ENCODE assay signal across 34 cellular contexts in the genomic region with DNA sequence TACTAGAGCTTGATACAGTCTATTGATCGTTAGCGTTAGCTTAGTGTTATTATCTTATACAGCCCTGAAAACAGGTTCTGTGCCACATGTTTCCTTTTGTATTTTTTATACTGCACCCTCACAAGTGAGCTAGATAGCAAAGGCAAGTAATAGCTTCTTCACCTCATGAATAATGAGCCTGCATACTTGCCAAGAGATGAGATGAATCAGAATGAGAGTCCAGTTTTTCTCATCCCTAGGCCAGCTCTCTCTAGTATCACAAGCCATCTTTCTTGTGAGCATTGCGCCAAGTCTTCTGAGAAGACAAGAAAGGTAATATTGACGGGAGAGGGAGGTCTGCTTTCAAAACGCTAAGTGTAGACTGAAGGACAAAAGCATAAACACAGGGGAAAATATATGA. TPM values are rescaled to one million over a fixed set of nuclear protein-coding genes. Genes with fewer than 3 reads are reported as not detected.
A peak's percentile ranks its signal among the peaks of the same experiment; 100 is the strongest.
DNase-seq lines count a peak whose midpoint lies in the region; ATAC-seq, FAIRE-seq and TF ChIP-seq lines count a peak whose summit lies in the region.
"Had no signal": no experiment of that assay in that cellular context is flagged by ENCODE, and none has a peak within 500 bp of the region (broad histone marks: within the 10 kb centered on the region; RNA-seq: fewer than 3 reads in every experiment).

No MANE protein-coding gene starts in this region.

- H2BK15ac ChIP-seq in IMR-90 (ENCODE audit: low read depth, low read length) = peak overlapping the region; percentile 74; the same call in 2 of the 3 replicates

- no peaks in the 10 kb centered on the region for H3K79me1 ChIP-seq in IMR-90 (ENCODE audit: low read depth in 1 of 2, low read length in 2 of 2)

- no peak overlapping the region for H3K23ac ChIP-seq in IMR-90 (ENCODE audit: low read depth, low read length)

- H3K4me3 ChIP-seq in IMR-90 (ENCODE audit: insufficient read depth, low read depth, low read length) (no peak overlapping the region), bronchial epithelial cell (ENCODE audit: low read depth, low read length) (no peak overlapping the region), osteoblast (ENCODE audit: insufficient read depth, low read length) (no peak overlapping the region)
- H3K4me3 ChIP-seq: breast epithelium, heart left ventricle, right lobe of liver, SJSA1, stomach, uterus had no signal

- H3K36me3 ChIP-seq in IMR-90 (ENCODE audit: control insufficient read depth, insufficient read depth, low read length) (no peaks in the 10 kb centered on the region), bronchial epithelial cell (ENCODE audit: control insufficient read depth, insufficient read depth, low read length) (no peaks in the 10 kb centered on the region), osteoblast (ENCODE audit: insufficient read depth, low read length) (no peaks in the 10 kb centered on the region)
- H3K36me3 ChIP-seq: BE2C, breast epithelium, heart left ventricle, right lobe of liver, SJSA1, stomach, uterus had no signal

- H3K9me1 ChIP-seq in IMR-90 (ENCODE audit: insufficient read depth, low read length) = peaks cover 6% of the 10 kb centered on the region; the same call in 1 of the 2 replicates

- no peak overlapping the region for H3K4me2 ChIP-seq in IMR-90 (ENCODE audit: low read depth, low read length)
- no peak overlapping the region for H3K4me2 ChIP-seq in osteoblast (ENCODE audit: insufficient read depth, low read length)

- no peaks in the 10 kb centered on the region for H3K9me3 ChIP-seq in IMR-90 (ENCODE audit: control insufficient read depth, insufficient read depth, low read length)
- H3K9me3 ChIP-seq in osteoblast (ENCODE audit: low read depth, low read length) = no peaks in the 10 kb centered on the region
- H3K9me3 ChIP-seq: BE2C, breast epithelium, heart left ventricle, right lobe of liver, SJSA1, stomach, uterus had no signal

- TF ChIP-seq RAD21 in IMR-90 (IDR thresholded peaks at IDR 0.05; ENCODE audit: low read length) = no peak

- H2AK9ac ChIP-seq in IMR-90 (replicated peaks; ENCODE audit: low read depth, low read length, poor library complexity) = no peak overlapping the region

- H2BK120ac ChIP-seq in IMR-90 (ENCODE audit: low read depth, low read length) = peak overlapping the region; percentile 80

- no peak overlapping the region for H3K18ac ChIP-seq in IMR-90 (ENCODE audit: low read depth, low read length)

- CTCF ChIA-PET in IMR-90 (lab: Yijun Ruan, JAX) = no interaction called here

- H4K5ac ChIP-seq in IMR-90 (ENCODE audit: low read depth, low read length) = no peak overlapping the region

- no peak overlapping the region; the same call in 1 of the 2 replicates for H3K14ac ChIP-seq in IMR-90 (replicated peaks; ENCODE audit: low read depth, low read length)

- in situ Hi-C loops in IMR-90 (cut with MboI; ENCODE audit: low sequenced_read_pairs) = no loop called here

- H2BK5ac ChIP-seq in IMR-90 (ENCODE audit: low read depth, low read length, poor library complexity, severe bottlenecking) = no peak overlapping the region

- ATAC-seq in IMR-90 (ENCODE audit: low read depth) = no peak
- ATAC-seq: activated CD8-positive, alpha-beta T cell treated with anti-CD3 and anti-CD28 coated beads, Interleukin-2, amount 10 ng/mL, durations not matched to agents 7 days and 5 days; activated T-helper 17 cell treated with anti-CD3 and anti-CD28 coated beads, Interleukin-2, amount 50 U/mL, for 72 hours; heart left ventricle; right lobe of liver had no signal

- H3K27ac ChIP-seq in IMR-90 (ENCODE audit: insufficient read depth, low read length) (no peak overlapping the region), osteoblast (ENCODE audit: low read depth, low read length) (no peak overlapping the region)
- H3K27ac ChIP-seq: breast epithelium, heart left ventricle, right lobe of liver, SJSA1, stomach, uterus had no signal

- dilution Hi-C loops in IMR-90 (cut with HindIII; ENCODE audit: low sequenced_read_pairs, unreplicated experiment) = no loop called here

- WGBS in IMR-90 (ENCODE audit: extremely low coverage in 2 of 2, insufficient read length in 1 of 2), 2 experiments = 100% methylated on average over 2 of the region's 5 CpGs; no CpG with 5 or more reads in 1 of the 2 experiments

- no peak for TF ChIP-seq POLR2A in IMR-90 (IDR thresholded peaks at IDR 0.05; ENCODE audit: low read depth, low read length)

- H2AFZ ChIP-seq in IMR-90 (replicated peaks; ENCODE audit: low read length, poor library complexity) (no peak overlapping the region), osteoblast (ENCODE audit: low read length) (no peak overlapping the region)

- peak; percentile 40 for DNase-seq in EL
- DNase-seq in IMR-90 = peak; percentile 49
- DNase-seq in bronchial epithelial cell (ENCODE audit: low read depth) = peak; percentile 60
- peak; percentile 3 for DNase-seq in osteoblast (ENCODE audit: insufficient read length, low spot score, missing footprints)
- no peak for DNase-seq in putamen (ENCODE audit: low spot score)
- no peak for DNase-seq in foreskin melanocyte
- no peak for DNase-seq in head of caudate nucleus
- DNase-seq: activated CD4-positive, alpha-beta T cell treated with anti-CD3 and anti-CD28 coated beads for 4 hours; activated CD8-positive, alpha-beta T cell treated with anti-CD3 and anti-CD28 coated beads, Interleukin-2, amount 10 ng/mL, durations not matched to agents 7 days and 5 days; activated naive CD4-positive, alpha-beta T cell treated with anti-CD3 and anti-CD28 coated beads, Interleukin-2, amount 10 ng/mL, durations not matched to agents 7 days and 5 days; amygdala; BE2C; CD8-positive, alpha-beta memory T cell; effector CD4-positive, alpha-beta T cell; GOT3; heart left ventricle; KBM-7; MM.1S; NCI-H2029 treated with DMSO at 0.1 percent for 48 hours; NCI-H82; right lobe of liver; stimulated activated CD4-positive, alpha-beta T cell treated with anti-CD3 and anti-CD28 coated beads, Interleukin-12 subunit alpha, Interleukin-12 subunit beta, amount 100 ng/mL, for 4 hours; stimulated activated CD4-positive, alpha-beta T cell treated with anti-CD3 and anti-CD28 coated beads, Interleukin-2, amount 100 ng/mL, for 48 hours; stomach; T-helper 9 cell; uterus had no signal

- BruUV-seq in IMR-90 (replicated peaks; lab: Mats Ljungman, UMichigan) = no TSS peak

- peak overlapping the region; percentile 38; the same call in 1 of the 2 replicates for H3K4ac ChIP-seq in IMR-90 (ENCODE audit: low read depth, low read length)

- H3K27me3 ChIP-seq in IMR-90 (ENCODE audit: control insufficient read depth, insufficient read depth, low read length) (no peaks in the 10 kb centered on the region), bronchial epithelial cell (ENCODE audit: control insufficient read depth, insufficient read depth, low read length) (no peaks in the 10 kb centered on the region), osteoblast (ENCODE audit: insufficient read depth, low read length) (no peaks in the 10 kb centered on the region)
- H3K27me3 ChIP-seq: BE2C, breast epithelium, heart left ventricle, right lobe of liver, SJSA1, stomach, uterus had no signal

- H3K56ac ChIP-seq in IMR-90 (ENCODE audit: extremely low read depth, insufficient read depth, low read length) = no peak overlapping the region

- TF ChIP-seq CTCF in IMR-90 (conservative IDR thresholded peaks at IDR 0.05; ENCODE audit: low read depth, low read length) = no peak
- TF ChIP-seq CTCF in bronchial epithelial cell (IDR thresholded peaks at IDR 0.05; ENCODE audit: insufficient read depth, low read length, severe bottlenecking) = no peak
- TF ChIP-seq CTCF in osteoblast (IDR thresholded peaks at IDR 0.05; ENCODE audit: extremely low read depth, low read depth, low read length) = no peak

- no peak overlapping the region for H3K9ac ChIP-seq in IMR-90 (ENCODE audit: low read depth, low read length)

- H2BK20ac ChIP-seq in IMR-90 (ENCODE audit: low read depth, low read length) = peak overlapping the region; percentile 76

- H4K91ac ChIP-seq in IMR-90 (ENCODE audit: insufficient read depth, low read depth, low read length) = 0 out of 2 replicates have a peak overlapping the region, but pooled peaks have one; percentile 33

- no peaks in the 10 kb centered on the region for H3K79me2 ChIP-seq in osteoblast (ENCODE audit: insufficient read depth, low read length)

- no peak for FAIRE-seq in bronchial epithelial cell (lab: Jason Lieb, UNC)

- POLR2A ChIA-PET in IMR-90 (lab: Charles Lee; ENCODE audit: unreplicated experiment) = no interaction called here

- H2AK5ac ChIP-seq in IMR-90 (ENCODE audit: low read depth, low read length) = peak overlapping the region; percentile 88

- H3K4me1 ChIP-seq in IMR-90 (ENCODE audit: control insufficient read depth, insufficient read depth, low read length) (peaks cover 4% of the 10 kb centered on the region), osteoblast (ENCODE audit: insufficient read depth, low read length) (no peaks in the 10 kb centered on the region)
- H3K4me1 ChIP-seq: BE2C, breast epithelium, heart left ventricle, right lobe of liver, stomach, uterus had no signal

- no peak overlapping the region for H4K8ac ChIP-seq in IMR-90 (ENCODE audit: low read depth in 2 of 2, low read length in 2 of 2)

- intact Hi-C loops in IMR-90 (cut with micrococcal nuclease) = no loop called here
- intact Hi-C loops in head of caudate nucleus (cut with DNase I) = no loop called here

- H4K20me1 ChIP-seq in IMR-90 (ENCODE audit: insufficient read depth, low read length) (no peaks in the 10 kb centered on the region), osteoblast (ENCODE audit: insufficient read depth, low read length) (no peaks in the 10 kb centered on the region)

TF ChIP-seq in IMR-90, 13 proteins besides CTCF, POLR2A, EP300 and RAD21 (continues in another document):
- TF ChIP-seq RCOR1 (IDR thresholded peaks at IDR 0.05; ENCODE audit: insufficient replicate concordance, low read length) (no peak), CEBPB (IDR thresholded peaks at IDR 0.05; ENCODE audit: low read depth, low read length) (no peak), ELK1 (IDR thresholded peaks at IDR 0.05; ENCODE audit: borderline replicate concordance, low read depth, low read length) (no peak), SMC3 (IDR thresholded peaks at IDR 0.05; ENCODE audit: low read depth, low read length) (no peak), RFX5 (IDR thresholded peaks at IDR 0.05; ENCODE audit: low read depth, low read length) (no peak)

RNA-seq across cellular contexts. Expression of gene CARD18, which starts 8.7 kb away (rescaled TPM):
- total RNA-seq in IMR-90 (2012; rRNA removed) (not detected in 2 replicates), bronchial epithelial cell (0.26 and 0.38 TPM in 2 replicates), osteoblast (not detected in 2 replicates)
- not detected in 2 replicates for polyA plus RNA-seq in IMR-90 (2012; rRNA removed)
- not detected in 2 replicates for polyA plus RNA-seq in IMR-90 (2012; cell fraction: cytosol; rRNA removed)
- not detected in 2 replicates for polyA plus RNA-seq in IMR-90 (2012; cell fraction: nucleus; rRNA removed; ENCODE audit: low replicate concordance)
- total RNA-seq: activated CD8-positive, alpha-beta T cell treated with anti-CD3 and anti-CD28 coated beads, Interleukin-2, amount 10 ng/mL, durations not matched to agents 7 days and 5 days; activated T-helper 17 cell treated with anti-CD3 and anti-CD28 coated beads, Interleukin-2, amount 50 U/mL, for 72 hours; breast epithelium; CD8-positive, alpha-beta memory T cell; heart left ventricle; HT1080; kidney epithelial cell; liver; posterior vena cava; right lobe of liver; RPMI7951; SJSA1; stomach; uterus had no signal
- polyA plus RNA-seq: CD8-positive, alpha-beta memory T cell; liver had no signal

Comparison
In these comparisons a context has a peak if more than half of its experiments do, and no peak if none do; other contexts are left out.
1. DNase-seq: peak in EL (single experiment), IMR-90 (single experiment), bronchial epithelial cell (single experiment) and osteoblast (single experiment); none in putamen (single experiment), foreskin melanocyte (single experiment) and head of caudate nucleus (0 of 42).